In the genomic region with DNA sequence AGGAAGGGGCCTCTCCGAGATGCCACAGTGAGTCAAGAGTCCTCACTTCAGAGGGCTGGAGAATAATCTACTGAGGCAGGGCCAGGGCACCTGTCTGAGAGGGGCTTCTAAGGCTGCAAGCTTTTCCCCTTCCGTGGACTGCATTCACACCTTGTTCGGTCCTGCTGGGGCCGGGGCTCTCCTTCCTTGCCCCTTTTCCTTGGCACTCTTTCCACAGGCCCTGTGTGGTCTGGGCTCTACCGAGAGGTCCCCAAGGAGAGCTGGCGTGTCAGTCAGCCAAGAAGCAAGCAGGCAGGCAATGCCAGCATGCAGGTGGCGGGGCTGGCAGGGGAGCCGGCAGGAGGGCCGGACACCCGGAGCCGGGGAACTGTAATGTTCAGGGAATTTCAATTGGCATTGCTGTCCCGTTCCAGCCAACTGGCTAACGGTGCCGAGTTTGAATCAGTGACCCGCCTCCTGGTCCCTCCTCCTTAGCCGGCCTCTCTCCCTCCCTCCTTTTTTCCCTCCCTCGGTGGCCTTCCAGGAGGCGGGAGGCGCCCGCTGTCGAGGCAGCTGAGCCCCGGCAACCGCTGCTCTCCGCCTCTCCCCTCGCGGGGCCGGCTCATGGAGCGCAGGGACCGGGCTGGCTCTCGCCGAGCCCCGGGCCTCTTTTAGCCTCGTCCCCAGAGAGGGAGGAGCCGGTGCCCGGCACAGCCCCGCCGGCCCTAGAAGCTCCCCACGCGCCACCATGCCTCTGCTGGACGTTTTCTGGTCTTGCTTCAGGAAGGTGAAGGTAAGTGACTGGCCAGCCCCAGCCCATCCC, we compare ENCODE assay signal across 8 cellular contexts. TPM values are rescaled to one million over a fixed set of nuclear protein-coding genes. Genes with fewer than 3 reads are reported as not detected.
A peak's percentile ranks its signal among the peaks of the same experiment; 100 is the strongest.
DNase-seq lines count a peak whose midpoint lies in the region; ATAC-seq and TF ChIP-seq lines count a peak whose summit lies in the region.

STARD8 (plus strand) TSS at position 511 of the 802 bp plus-strand sequence; CDS start at position 728, 217 bp downstream.

- H3K9ac ChIP-seq in PC-3 (ENCODE audit: low read length) (no peak within 1 kb of the TSS), fibroblast of lung (ENCODE audit: insufficient read depth, low read length) (no peak within 1 kb of the TSS), neural cell (ENCODE audit: low read length) (no peak within 1 kb of the TSS)

- BruUV-seq in PC-3 (replicated peaks; lab: Mats Ljungman, UMichigan) = no TSS peak

- H2AFZ ChIP-seq in PC-3 (ENCODE audit: low read length) = peak within 1 kb of the TSS; percentile 79
- H2AFZ ChIP-seq in fibroblast of lung (ENCODE audit: low read length) = peak within 1 kb of the TSS; percentile 7
- H2AFZ ChIP-seq in neural cell (ENCODE audit: low read depth, low read length) = no peak within 1 kb of the TSS

- H3F3A ChIP-seq in PC-3 (ENCODE audit: low read length, unreplicated experiment) = no peaks in the 10 kb centered on the region
- H3F3A ChIP-seq in neural cell (ENCODE audit: insufficient read depth, low read length, poor library complexity, severe bottlenecking) = no peaks in the 10 kb centered on the region

- DNase-seq in AG10803 (ENCODE audit: low read depth) (peak; percentile 47), PC-3 (peak; percentile 60), fibroblast of lung (ENCODE audit: low read depth in 2 of 2) (peak; percentile 40 to 61), KG1 (lab: John Stamatoyannopoulos, UW) (no peak), KBM-7 (no peak)
- DNase-seq in activated CD4-positive, CD25-positive, alpha-beta regulatory T cell (lab: John Stamatoyannopoulos, UW) = no peak

- in situ Hi-C loops in KBM-7 (cut with MboI; ENCODE audit: low pct_unique_long_range_greater_than_20kb, low sequenced_read_pairs) = no loop called here

- H3K27ac ChIP-seq in PC-3 (ENCODE audit: low read length) (no peak within 1 kb of the TSS), fibroblast of lung (ENCODE audit: insufficient read depth, low read length) (no peak within 1 kb of the TSS), neural cell (ENCODE audit: low read length) (no peak within 1 kb of the TSS)

- H3K9me2 ChIP-seq in PC-3 (replicated peaks; ENCODE audit: low read length) (no peaks in the 10 kb centered on the region), neural cell (ENCODE audit: insufficient read depth, low read length) (no peaks in the 10 kb centered on the region)

- H3K9me3 ChIP-seq in PC-3 (ENCODE audit: low read length) (no peaks in the 10 kb centered on the region), fibroblast of lung (ENCODE audit: control insufficient read depth, insufficient read depth, low read depth, low read length) (no peaks in the 10 kb centered on the region), neural cell (ENCODE audit: low read length) (no peaks in the 10 kb centered on the region)

- POLR2A ChIA-PET in PC-3 (lab: Charles Lee; ENCODE audit: unreplicated experiment) = interaction anchor here (0.6 kb wide), 1 partner anchor 1418 kb away, joined by 3 read pairs; no protein-coding TSS in a partner anchor

- H3K4me3 ChIP-seq in AG10803 (ENCODE audit: low read length) = peak within 1 kb of the TSS; percentile 47
- peak within 1 kb of the TSS; percentile 53 for H3K4me3 ChIP-seq in PC-3 (ENCODE audit: low read length)
- peak within 1 kb of the TSS; percentile 14 to 52 (median 25) for H3K4me3 ChIP-seq in fibroblast of lung (replicated peaks in 1 of 4; ENCODE audit: control extremely low read depth in 1 of 4, insufficient read depth in 1 of 4, low read depth in 3 of 4, low read length in 4 of 4)
- peak within 1 kb of the TSS; percentile 15 for H3K4me3 ChIP-seq in neural cell (ENCODE audit: low read length)

- H3K79me2 ChIP-seq in PC-3 (ENCODE audit: low read length) (no peaks in the 10 kb centered on the region), fibroblast of lung (ENCODE audit: control insufficient read depth, insufficient read depth, low read length) (no peaks in the 10 kb centered on the region), neural cell (replicated peaks; ENCODE audit: insufficient read depth, low read length) (no peaks in the 10 kb centered on the region)

- TF ChIP-seq CTCF in AG10803 (conservative IDR thresholded peaks at IDR 0.05; ENCODE audit: low read length) (0 out of 2 replicates have a peak, but pooled peaks have one; percentile 7), PC-3 (conservative IDR thresholded peaks at IDR 0.05; ENCODE audit: low read depth, low read length) (no peak), fibroblast of lung (conservative IDR thresholded peaks at IDR 0.05 in 1 of 2, IDR thresholded peaks at IDR 0.05 in 1 of 2; ENCODE audit: low read depth in 1 of 2, low read length in 2 of 2) (no peak), neural cell (IDR thresholded peaks at IDR 0.05; ENCODE audit: poor library complexity, severe bottlenecking) (no peak)

- no peaks in the 10 kb centered on the region for H3K36me3 ChIP-seq in PC-3 (ENCODE audit: low read depth, low read length)
- no peaks in the 10 kb centered on the region for H3K36me3 ChIP-seq in fibroblast of lung (ENCODE audit: control insufficient read depth, insufficient read depth, low read length)
- H3K36me3 ChIP-seq in neural cell (ENCODE audit: insufficient read depth, low read length) = no peaks in the 10 kb centered on the region

- H3K4me2 ChIP-seq in PC-3 (ENCODE audit: low read length) (peak within 1 kb of the TSS; percentile 77), fibroblast of lung (ENCODE audit: extremely low read depth, insufficient read depth, low read length) (peak within 1 kb of the TSS; percentile 68), neural cell (ENCODE audit: low read length) (no peak within 1 kb of the TSS)

- ATAC-seq in PC-3 (peak; percentile 87), HG02610 (IDR thresholded peaks at IDR 0.05; ENCODE audit: unreplicated experiment) (no peak)

- no peak for TF ChIP-seq RAD21 in neural cell (conservative IDR thresholded peaks at IDR 0.05)

- H3K27me3 ChIP-seq in PC-3 (ENCODE audit: low read length) = no peaks in the 10 kb centered on the region
- no peaks in the 10 kb centered on the region for H3K27me3 ChIP-seq in fibroblast of lung (ENCODE audit: control insufficient read depth, insufficient read depth, low read length)
- peaks cover 4% of the 10 kb centered on the region for H3K27me3 ChIP-seq in neural cell (ENCODE audit: insufficient read depth, low read depth, low read length)

- no peak for TF ChIP-seq EP300 in neural cell (conservative IDR thresholded peaks at IDR 0.05; ENCODE audit: poor library complexity, severe bottlenecking)

- intact Hi-C loops in PC-3 (cut with micrococcal nuclease) = no loop called here

- no peaks in the 10 kb centered on the region for H4K20me1 ChIP-seq in PC-3 (ENCODE audit: low read length)
- H4K20me1 ChIP-seq in fibroblast of lung (ENCODE audit: control insufficient read depth, extremely low read depth, insufficient read depth, low read length) = no peaks in the 10 kb centered on the region
- H4K20me1 ChIP-seq in neural cell (ENCODE audit: insufficient read depth) = no peaks in the 10 kb centered on the region

- CTCF ChIA-PET in PC-3 (lab: Charles Lee) = interaction anchor here (0.6 kb wide), 1 partner anchor 71 kb away, joined by 3 read pairs; no protein-coding TSS in a partner anchor

- H3K4me1 ChIP-seq in PC-3 (ENCODE audit: insufficient read depth, low read length) (0 out of 2 replicates have a peak, but pooled peaks cover 6% of the 10 kb centered on the region), fibroblast of lung (ENCODE audit: control insufficient read depth, extremely low read depth, insufficient read depth, low read length) (no peaks in the 10 kb centered on the region)

TF ChIP-seq in neural cell, 6 proteins besides CTCF, POLR2A, EP300 and RAD21:
- TF ChIP-seq TAF1 (IDR thresholded peaks at IDR 0.05; ENCODE audit: low read depth) (no peak), MXI1 (conservative IDR thresholded peaks at IDR 0.05; ENCODE audit: poor library complexity, severe bottlenecking) (no peak), EZH2 (IDR thresholded peaks at IDR 0.05; ENCODE audit: borderline replicate concordance, insufficient read depth, low read length, poor library complexity, severe bottlenecking) (no peak), REST (IDR thresholded peaks at IDR 0.05; ENCODE audit: borderline replicate concordance) (no peak), POLR2AphosphoS5 (IDR thresholded peaks at IDR 0.05) (no peak)

RNA-seq across cellular contexts. Expression of gene STARD8, which starts in this region (rescaled TPM):
- total RNA-seq in PC-3 (2014; rRNA removed) (0.69 and 0.91 TPM in 2 replicates), fibroblast of lung (1.5 TPM in 2 replicates)
- polyA plus RNA-seq in fibroblast of lung (0.76 and 1.1 TPM in 2 replicates), neural cell (0.06 and 0.09 TPM in 2 replicates)
- polyA plus RNA-seq in fibroblast of lung (2012) = 0.83 and 1.3 TPM in 2 replicates
- polyA minus RNA-seq in fibroblast of lung (ENCODE audit: low replicate concordance) (1.9 and 4.3 TPM in 2 replicates), neural cell (under 0.01 TPM in 1 of 2 replicates, not detected in the other)

Comparison
In these comparisons a context has a peak if more than half of its experiments do, and no peak if none do; other contexts are left out.
1. Peak in DNase-seq, ATAC-seq, H3K4me3 ChIP-seq and H3K4me2 ChIP-seq in PC-3; RNA of the gene not detected or under 1 TPM.
2. DNase-seq: peak in AG10803 (single experiment) and fibroblast of lung (2 of 2); none in KG1 (single experiment), activated CD4-positive, CD25-positive, alpha-beta regulatory T cell (0 of 4) and KBM-7 (single experiment).
3. Peak in every context shown above with its lines, with median percentiles within 50 percentile points of each other: H3K4me3 ChIP-seq.